ENCODE assay signal across 24 cellular contexts in the genomic region with DNA sequence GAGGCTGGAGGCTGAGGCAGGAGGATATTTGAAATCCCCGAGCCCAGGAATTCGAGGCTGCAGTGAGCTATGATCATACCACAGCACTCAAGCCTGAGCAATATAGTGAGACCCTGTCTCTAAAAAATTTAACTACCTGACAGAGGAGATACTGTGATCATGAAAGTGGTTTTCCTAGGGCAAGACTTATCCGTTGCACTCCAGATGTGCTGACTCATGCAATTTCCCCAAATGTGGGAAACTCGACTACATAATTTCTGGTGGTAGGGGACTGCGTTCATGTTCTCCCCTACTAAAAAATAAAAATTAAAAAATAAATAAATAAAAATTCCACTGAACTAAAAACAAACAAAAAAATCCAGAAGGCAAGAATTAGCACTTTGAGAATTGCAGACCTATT.
"Had no signal": no experiment of that assay in that cellular context is flagged by ENCODE, and none has a peak within 500 bp of the region (broad histone marks: within the 10 kb centered on the region; RNA-seq: fewer than 3 reads in every experiment).

No MANE protein-coding gene starts in this region.

- ATAC-seq: Panc1, PC-3, T-cell had no signal

- H3K36me3 Mint-ChIP-seq: T-cell had no signal

- H3K4me1 Mint-ChIP-seq: T-cell had no signal

- H3K4me2 ChIP-seq: KMS-11, SK-N-SH had no signal

- H3K9ac ChIP-seq: KMS-11, SK-N-SH had no signal

- H3K9me3 ChIP-seq: SK-N-SH had no signal

- H3K4me3 Mint-ChIP-seq: T-cell had no signal

- H3K9me3 Mint-ChIP-seq: T-cell had no signal

- DNase-seq: Kasumi-1, MM.1S, NCI-H1092 treated with DMSO at 0.1 percent for 48 hours, NCI-H1436, NCI-H187, NCI-H2029, NCI-H2081 treated with DMSO at 0.1 percent for 48 hours, NCI-H2171, NCI-H226, NCI-H446, NCI-H510A, NCI-H524 treated with DMSO at 0.1 percent for 48 hours, NCI-H69, NCI-H774, PC-3, SHP77, SK-N-SH, SW 1271, T-cell had no signal

- H3K27ac ChIP-seq: HL-60, KMS-11, RWPE1 had no signal

- FAIRE-seq: HTR-8/SVneo had no signal

- H3K27ac Mint-ChIP-seq: T-cell had no signal
